17 cellular contexts compared by ENCODE assay signal in the genomic region with DNA sequence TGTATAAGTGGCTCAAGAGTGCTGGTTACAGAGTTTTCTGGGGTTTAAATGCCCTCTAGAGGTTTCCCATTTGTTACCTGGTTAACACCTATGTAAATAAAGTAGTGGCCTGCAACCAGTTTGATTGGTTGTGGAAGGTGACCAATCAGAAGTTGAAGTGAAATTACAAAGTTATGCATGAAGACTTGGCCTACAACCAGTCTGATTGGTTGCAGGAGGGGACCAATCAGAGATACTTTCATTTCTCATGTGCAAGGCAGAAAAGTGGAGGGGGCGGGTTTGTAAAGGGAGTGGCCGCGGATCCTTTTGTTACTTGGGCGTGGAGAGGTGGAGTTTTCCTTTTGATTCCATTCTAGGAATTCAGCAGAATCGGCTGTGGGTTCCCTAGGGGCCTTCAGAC.
DNase-seq lines count a peak whose midpoint lies in the region; ATAC-seq and TF ChIP-seq lines count a peak whose summit lies in the region.
"Had no signal": no experiment of that assay in that cellular context is flagged by ENCODE, and none has a peak within 500 bp of the region (broad histone marks: within the 10 kb centered on the region; RNA-seq: fewer than 3 reads in every experiment).

No MANE protein-coding gene starts in this region.

- TF ChIP-seq RAD21 in HCT116 (IDR thresholded peaks at IDR 0.05; ENCODE audit: low read depth): peak; percentile 48

- no peaks in the 10 kb centered on the region for H4K20me1 ChIP-seq in HCT116 (ENCODE audit: insufficient read depth)

- CTCF ChIA-PET in Caco-2 (lab: Charles Lee): interaction anchor here (0.6 kb wide), 1 partner anchor 19 kb away, joined by 4 read pairs; no protein-coding TSS in a partner anchor
- CTCF ChIA-PET in HCT116 (lab: Charles Lee): no interaction called here

- WGBS in right lobe of liver (ENCODE audit: insufficient coverage, low coverage, low lambda C conversion rate, missing lambda C conversion rate): 67% methylated on average over 5 of the region's 5 CpGs

- no peaks in the 10 kb centered on the region for H3K36me3 ChIP-seq in Caco-2 (ENCODE audit: control insufficient read depth, insufficient read depth, low read length)
- no peaks in the 10 kb centered on the region for H3K36me3 ChIP-seq in HCT116 (ENCODE audit: control insufficient read depth in 1 of 2, insufficient read depth in 2 of 2, low read length in 2 of 2)
- no peaks in the 10 kb centered on the region for H3K36me3 ChIP-seq in right lobe of liver
- H3K36me3 ChIP-seq: gastroesophageal sphincter had no signal

- H3K27ac ChIP-seq in HCT116 (ENCODE audit: low read depth, low read length): no peak overlapping the region
- H3K27ac ChIP-seq in right lobe of liver: no peak overlapping the region
- H3K27ac ChIP-seq: gastroesophageal sphincter had no signal

- no peaks in the 10 kb centered on the region for H3K9me3 ChIP-seq in Caco-2
- H3K9me3 ChIP-seq in HCT116 (ENCODE audit: control insufficient read depth in 1 of 2, insufficient read depth in 1 of 2, low read depth in 1 of 2, low read length in 2 of 2): no peaks in the 10 kb centered on the region
- H3K9me3 ChIP-seq in right lobe of liver: no peaks in the 10 kb centered on the region
- H3K9me3 ChIP-seq: gastroesophageal sphincter had no signal

- peak overlapping the region; percentile 63 for H3K4me2 ChIP-seq in HCT116 (ENCODE audit: low read length)

- H3K9ac ChIP-seq in HCT116 (ENCODE audit: low read length): no peak overlapping the region

- no peaks in the 10 kb centered on the region for H3K36me3 Mint-ChIP-seq in Caco-2 (ENCODE audit: insufficient read depth, unreplicated experiment)
- H3K36me3 Mint-ChIP-seq: natural killer cell had no signal

- BruUV-seq in Caco-2 (replicated peaks; lab: Mats Ljungman, UMichigan): no TSS peak
- BruUV-seq in HCT116 (replicated peaks; lab: Mats Ljungman, UMichigan): no TSS peak

- peak overlapping the region; percentile 82 for H2AFZ ChIP-seq in HCT116 (ENCODE audit: low read depth, low read length, poor library complexity, severe bottlenecking)

- no peaks in the 10 kb centered on the region for H3K4me1 Mint-ChIP-seq in Caco-2 (ENCODE audit: low read depth, unreplicated experiment)
- H3K4me1 Mint-ChIP-seq: central memory CD8-positive, alpha-beta T cell; natural killer cell had no signal

- no peak for TF ChIP-seq CTCF in Caco-2 (IDR thresholded peaks at IDR 0.05; ENCODE audit: insufficient read depth in 1 of 2, low read depth in 1 of 2, low read length in 1 of 2, severe bottlenecking in 1 of 2, unreplicated experiment in 1 of 2)
- TF ChIP-seq CTCF in HCT116 (IDR thresholded peaks at IDR 0.05 in 2 of 3, conservative IDR thresholded peaks at IDR 0.05 in 1 of 3; ENCODE audit: borderline replicate concordance in 1 of 3, insufficient read depth in 1 of 3, low read depth in 2 of 3, low read length in 2 of 3): peak in 2 of 3 experiments; percentile 6 to 22; a peak in 1 of 6 replicates
- no peak for TF ChIP-seq CTCF in epithelial cell of esophagus (IDR thresholded peaks at IDR 0.05; ENCODE audit: insufficient read depth, low read depth, low read length, missing control alignments)
- TF ChIP-seq CTCF in right lobe of liver (IDR thresholded peaks at IDR 0.05): no peak

- DNase-seq in Caco-2: peak; percentile 16 to 50
- DNase-seq in HCT116 (ENCODE audit: low read depth, low spot score): peak; percentile 90
- DNase-seq in OCI-M1 (lab: John Stamatoyannopoulos, UW): peak; percentile 39
- peak; percentile 4 for DNase-seq in epithelial cell of esophagus (ENCODE audit: low read depth)
- no peak for DNase-seq in activated effector memory CD4-positive, alpha-beta T cell treated with Interleukin-2 at 50 U/mL for 16 hours
- no peak for DNase-seq in left cardiac atrium
- DNase-seq in right lobe of liver: no peak
- DNase-seq: activated CD4-positive, alpha-beta T cell treated with anti-CD3 and anti-CD28 coated beads, Interleukin-2, amount 50 U/mL, for 4 hours; activated T-cell treated with anti-CD3 and anti-CD28 coated beads, Interleukin-2, amount 50 U/mL, for 4 hours; Calu3; natural killer cell; NCI-H1092 treated with DMSO at 0.1 percent for 48 hours; stimulated activated naive CD8-positive, alpha-beta T cell treated with anti-CD3 and anti-CD28 coated beads, Interleukin-15, Interleukin-2, amounts not matched to agents 100 U/mL and 50 U/mL, for 24 hours had no signal

- intact Hi-C loops in Caco-2 (cut with micrococcal nuclease; ENCODE audit: unreplicated experiment): no loop called here
- intact Hi-C loops in HCT116 (cut with micrococcal nuclease): no loop called here
- intact Hi-C loops in left cardiac atrium (cut with DNase I): no loop called here
- intact Hi-C loops in right lobe of liver (cut with DNase I): no loop called here

- POLR2A ChIA-PET in Caco-2 (lab: Charles Lee) (no interaction called here), HCT116 (lab: Charles Lee) (interaction anchor here (1.0 kb wide), 1 partner anchor 248 kb away, joined by 4 read pairs; a partner anchor contains a TSS)

- no peak overlapping the region for H3K4me3 ChIP-seq in Caco-2 (ENCODE audit: low read depth, low read length)
- H3K4me3 ChIP-seq in HCT116 (replicated peaks in 1 of 2; ENCODE audit: low read depth in 1 of 2, low read length in 2 of 2): peak overlapping the region; percentile 23 to 30; a peak in 3 of 4 replicates
- H3K4me3 ChIP-seq in epithelial cell of esophagus (ENCODE audit: low read length): no peak overlapping the region
- H3K4me3 ChIP-seq in right lobe of liver: no peak overlapping the region
- H3K4me3 ChIP-seq: gastroesophageal sphincter, lung had no signal

- H3K27ac Mint-ChIP-seq in Caco-2 (ENCODE audit: unreplicated experiment): no peak overlapping the region
- H3K27ac Mint-ChIP-seq: natural killer cell had no signal

- no peaks in the 10 kb centered on the region for H3K27me3 ChIP-seq in Caco-2 (replicated peaks; ENCODE audit: control insufficient read depth, insufficient read depth, low read length)
- H3K27me3 ChIP-seq in HCT116 (ENCODE audit: insufficient read depth, low read length): no peaks in the 10 kb centered on the region
- H3K27me3 ChIP-seq in right lobe of liver: no peaks in the 10 kb centered on the region
- H3K27me3 ChIP-seq: gastroesophageal sphincter had no signal

- H3K27me3 Mint-ChIP-seq in Caco-2 (ENCODE audit: insufficient read depth, unreplicated experiment): peaks cover 2% of the 10 kb centered on the region

- no peaks in the 10 kb centered on the region for H3K79me2 ChIP-seq in HCT116 (ENCODE audit: insufficient read depth, low read length)

- H3K4me1 ChIP-seq in Caco-2 (no peaks in the 10 kb centered on the region), HCT116 (ENCODE audit: control insufficient read depth in 1 of 2, insufficient read depth in 2 of 2, low read length in 2 of 2) (peaks cover 0 to 14% of the 10 kb centered on the region in 2 experiments; a peak in 2 of 4 replicates), right lobe of liver (no peaks in the 10 kb centered on the region)
- H3K4me1 ChIP-seq: gastroesophageal sphincter had no signal

- no peaks in the 10 kb centered on the region for H3K9me2 ChIP-seq in HCT116 (ENCODE audit: insufficient read depth)

- no peak overlapping the region for H3K4me3 Mint-ChIP-seq in Caco-2 (ENCODE audit: unreplicated experiment)
- H3K4me3 Mint-ChIP-seq: activated T-cell treated with anti-CD3 and anti-CD28 coated beads, Interleukin-2, amount 50 U/mL, for 4 hours; central memory CD8-positive, alpha-beta T cell; natural killer cell had no signal

- ATAC-seq in HCT116 (peak; percentile 91), left cardiac atrium (no peak), GM19452 (IDR thresholded peaks at IDR 0.05; ENCODE audit: unreplicated experiment) (no peak), right lobe of liver (no peak)
- ATAC-seq: activated T-cell treated with anti-CD3 and anti-CD28 coated beads, Interleukin-2, amount 50 U/mL, for 4 hours; gastroesophageal sphincter; natural killer cell; stimulated activated naive CD8-positive, alpha-beta T cell treated with anti-CD3 and anti-CD28 coated beads, Interleukin-15, Interleukin-2, amounts not matched to agents 100 U/mL and 50 U/mL, for 24 hours had no signal

- TF ChIP-seq POLR2A in HCT116 (IDR thresholded peaks at IDR 0.05; ENCODE audit: borderline replicate concordance, extremely low read depth, insufficient read depth, insufficient read length): no peak
- TF ChIP-seq POLR2A in right lobe of liver (IDR thresholded peaks at IDR 0.05): no peak

- H3K9me3 Mint-ChIP-seq in Caco-2 (ENCODE audit: unreplicated experiment): no peaks in the 10 kb centered on the region
- H3K9me3 Mint-ChIP-seq: activated T-cell treated with anti-CD3 and anti-CD28 coated beads, Interleukin-2, amount 50 U/mL, for 4 hours; central memory CD8-positive, alpha-beta T cell; natural killer cell had no signal

- RAD21 ChIA-PET in HCT116 (lab: Charles Lee; ENCODE audit: low non-redundant PET in 1 of 2, low total read pairs in 2 of 2, uncharacterized antibody in 2 of 2, unreplicated experiment in 2 of 2): no interaction called here

TF ChIP-seq in HCT116, 20 proteins besides CTCF, POLR2A, EP300 and RAD21:
- peak; percentile 61; the same call in 1 of the 2 replicates for TF ChIP-seq SP1 (IDR thresholded peaks at IDR 0.05; ENCODE audit: low read depth)
- TF ChIP-seq TCF7L2 (IDR thresholded peaks at IDR 0.05; ENCODE audit: borderline replicate concordance, extremely low read depth, insufficient read depth, insufficient read length): peak; percentile 28
- TF ChIP-seq SRF (IDR thresholded peaks at IDR 0.05; ENCODE audit: low read depth): no peak
- TF ChIP-seq ELF1 (IDR thresholded peaks at IDR 0.05; ENCODE audit: borderline replicate concordance, low read depth): no peak
TF ChIP-seq in HCT116: peak in this region for 2.

Comparison
In these comparisons a context has a peak if more than half of its experiments do, and no peak if none do; other contexts are left out.
1. DNase-seq: peak in Caco-2 (2 of 2), HCT116 (single experiment), OCI-M1 (single experiment) and epithelial cell of esophagus (single experiment); none in activated effector memory CD4-positive, alpha-beta T cell treated with Interleukin-2 at 50 U/mL for 16 hours (single experiment), left cardiac atrium (single experiment) and right lobe of liver (0 of 3).
2. H3K4me3 ChIP-seq: peak in HCT116 (2 of 2); none in Caco-2 (single experiment), epithelial cell of esophagus (single experiment) and right lobe of liver (0 of 3).
3. CTCF ChIP-seq: peak in HCT116 (2 of 3); none in Caco-2 (0 of 2), epithelial cell of esophagus (single experiment) and right lobe of liver (0 of 4).